In genomic region chr12:66234037-66234693, GRCh38 we compare ENCODE assay signal across 1 cellular context.
A peak's percentile ranks its signal among the peaks of the same experiment; 100 is the strongest.
TF ChIP-seq lines count a peak whose summit lies in the region.

No MANE protein-coding gene starts in this region.

TF ChIP-seq in K562, 482 proteins besides CTCF, POLR2A, EP300 and RAD21 (continued from another document):
- TF ChIP-seq ATF7 (IDR thresholded peaks at IDR 0.05) = peak; percentile 63; the same call in 1 of the 2 replicates
- TF ChIP-seq ATF3 (IDR thresholded peaks at IDR 0.05) = peak; percentile 92
- 0 out of 2 replicates have a peak, but pooled peaks have one; percentile 42 for TF ChIP-seq ATF3 (CRISPR knock-in tag; conservative IDR thresholded peaks at IDR 0.05)
- peak; percentile 72 for TF ChIP-seq CREB1 (IDR thresholded peaks at IDR 0.05)
- peak; percentile 95 for TF ChIP-seq CREB1 (CRISPR knock-in tag; IDR thresholded peaks at IDR 0.05)
- 0 out of 2 replicates have a peak, but pooled peaks have one; percentile 68 for TF ChIP-seq ZNF764 (CRISPR knock-in tag; IDR thresholded peaks at IDR 0.05; ENCODE audit: low read depth)
- TF ChIP-seq C11orf30 (IDR thresholded peaks at IDR 0.05; ENCODE audit: low read depth) = peak; percentile 20; the same call in 1 of the 2 replicates
- peak in 1 of 2 experiments; percentile 10; a peak in 1 of 4 replicates for TF ChIP-seq RCOR1 (IDR thresholded peaks at IDR 0.05; ENCODE audit: borderline replicate concordance in 1 of 2, low read depth in 2 of 2, low read length in 2 of 2)
- 0 out of 2 replicates have a peak, but pooled peaks have one; percentile 25 for TF ChIP-seq GABPB1 (CRISPR knock-in tag; IDR thresholded peaks at IDR 0.05)
- peak; percentile 38 for TF ChIP-seq PRDM10 (IDR thresholded peaks at IDR 0.05; ENCODE audit: partially characterized antibody)
- TF ChIP-seq RFX5 (IDR thresholded peaks at IDR 0.05; ENCODE audit: low read depth, low read length) = peak; percentile 96
- TF ChIP-seq ATF1 (CRISPR knock-in tag; IDR thresholded peaks at IDR 0.05) = peak; percentile 59
- peak; percentile 97 for TF ChIP-seq ATF1 (tag; IDR thresholded peaks at IDR 0.05)
- TF ChIP-seq ARNT (IDR thresholded peaks at IDR 0.05) = 0 out of 4 replicates have a peak, but pooled peaks of 1 of the 2 experiments have one; percentile 14
- TF ChIP-seq ZBTB33 (CRISPR knock-in tag; IDR thresholded peaks at IDR 0.05) = 0 out of 2 replicates have a peak, but pooled peaks have one; percentile 21
- TF ChIP-seq ZBTB12 (CRISPR knock-in tag; IDR thresholded peaks at IDR 0.05) = peak; percentile 84
